In the genomic region with DNA sequence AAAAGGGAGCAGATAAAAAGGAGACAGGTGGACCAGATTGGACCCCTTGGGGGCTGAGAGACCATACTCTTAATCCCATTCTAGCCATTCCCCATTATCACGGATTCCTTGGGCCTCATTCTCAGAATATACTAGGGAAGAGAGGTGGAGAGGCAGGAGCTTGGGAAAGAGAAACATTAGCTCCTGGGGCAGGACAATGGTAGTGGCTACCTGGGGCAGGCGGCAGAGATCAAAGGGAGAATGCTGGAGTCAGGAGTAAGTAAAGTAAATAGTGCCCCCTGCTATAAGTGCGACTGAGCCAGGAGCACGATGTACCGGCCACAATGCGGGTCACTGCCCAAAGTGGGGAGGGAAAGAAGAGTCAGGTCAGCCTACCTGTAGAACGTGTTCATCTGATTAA, we compare ENCODE assay signal across 27 cellular contexts. TPM values are rescaled to one million over a fixed set of nuclear protein-coding genes. Genes with fewer than 3 reads are reported as not detected.
"Had no signal": no experiment of that assay in that cellular context is flagged by ENCODE, and none has a peak within 500 bp of the region (broad histone marks: within the 10 kb centered on the region; RNA-seq: fewer than 3 reads in every experiment).

No MANE protein-coding gene starts in this region.

- H3K9me3 ChIP-seq: left ventricle myocardium inferior, testis, vagina had no signal

- H3K27me3 ChIP-seq: foreskin keratinocyte, testis, vagina had no signal

- H3K9me3 Mint-ChIP-seq: activated CD4-positive, alpha-beta T cell treated with anti-CD3 and anti-CD28 coated beads, Interleukin-2, amount 10 ng/mL, durations not matched to agents 7 days and 5 days; activated CD8-positive, alpha-beta T cell treated with anti-CD3 and anti-CD28 coated beads for 36 hours; activated naive CD4-positive, alpha-beta T cell treated with anti-CD3 and anti-CD28 coated beads, Interleukin-2, amount 10 ng/mL, durations not matched to agents 7 days and 5 days; activated naive CD8-positive, alpha-beta T cell treated with anti-CD3 and anti-CD28 coated beads, Interleukin-2, amount 50 U/mL, for 24 hours; dendritic cell treated with granulocyte-macrophage colony-stimulating factor and Interleukin-4, amounts not matched to agents 40 ng/mL and 50 ng/mL, for 4 days; mesothelial cell of epicardium; stimulated activated naive B cell treated with anti-CD40 and anti-IgM and Interleukin-4, amounts not matched to agents 10 μg/mL and 1 μg/mL and 100 μg/mL, for 72 hours; type B pancreatic cell had no signal

- H3K4me3 ChIP-seq: left ventricle myocardium inferior, smooth muscle cell, testis, vagina had no signal

- ATAC-seq: activated CD8-positive, alpha-beta memory T cell treated with anti-CD3 and anti-CD28 coated beads, Interleukin-2, amount 10 ng/mL, durations not matched to agents 7 days and 5 days; activated CD8-positive, alpha-beta T cell treated with anti-CD3 and anti-CD28 coated beads for 36 hours; activated naive CD8-positive, alpha-beta T cell treated with anti-CD3 and anti-CD28 coated beads, Interleukin-2, amount 50 U/mL, for 24 hours; foreskin keratinocyte; sciatic nerve; stimulated activated naive B cell treated with anti-CD40 and anti-IgM and Interleukin-4, amounts not matched to agents 10 μg/mL and 1 μg/mL and 100 μg/mL, for 72 hours had no signal

- H3K27ac ChIP-seq: foreskin keratinocyte, left ventricle myocardium inferior, testis, vagina, WERI-Rb-1 had no signal

- H3K36me3 Mint-ChIP-seq: mesothelial cell of epicardium had no signal

- H3K4me3 Mint-ChIP-seq: activated CD4-positive, alpha-beta T cell treated with anti-CD3 and anti-CD28 coated beads, Interleukin-2, amount 10 ng/mL, durations not matched to agents 7 days and 5 days; activated CD8-positive, alpha-beta memory T cell treated with anti-CD3 and anti-CD28 coated beads, Interleukin-2, amount 10 ng/mL, durations not matched to agents 7 days and 5 days; activated CD8-positive, alpha-beta T cell treated with anti-CD3 and anti-CD28 coated beads for 36 hours; activated naive CD4-positive, alpha-beta T cell treated with anti-CD3 and anti-CD28 coated beads, Interleukin-2, amount 10 ng/mL, durations not matched to agents 7 days and 5 days; activated naive CD8-positive, alpha-beta T cell treated with anti-CD3 and anti-CD28 coated beads, Interleukin-2, amount 50 U/mL, for 24 hours; dendritic cell treated with granulocyte-macrophage colony-stimulating factor and Interleukin-4, amounts not matched to agents 40 ng/mL and 50 ng/mL, for 4 days; mesothelial cell of epicardium; stimulated activated naive B cell treated with anti-CD40 and anti-IgM and Interleukin-4, amounts not matched to agents 10 μg/mL and 1 μg/mL and 100 μg/mL, for 72 hours; type B pancreatic cell had no signal

- DNase-seq: activated CD4-positive, alpha-beta T cell treated with anti-CD3 and anti-CD28 coated beads, Interleukin-2, amount 10 ng/mL, durations not matched to agents 7 days and 5 days; activated CD4-positive, CD25-positive, alpha-beta regulatory T cell treated with anti-CD3 and anti-CD28 coated beads, Interleukin-2, amount 50 U/mL, for 72 hours; activated CD8-positive, alpha-beta memory T cell treated with anti-CD3 and anti-CD28 coated beads, Interleukin-2, amount 10 ng/mL, durations not matched to agents 7 days and 5 days; activated CD8-positive, alpha-beta T cell treated with anti-CD3 and anti-CD28 coated beads for 36 hours; activated effector memory CD4-positive, alpha-beta T cell treated with anti-CD3 and anti-CD28 coated beads, Interleukin-2, amount 50 U/mL, for 16 hours; activated naive CD4-positive, alpha-beta T cell treated with anti-CD3 and anti-CD28 coated beads, Interleukin-2, amount 10 ng/mL, durations not matched to agents 7 days and 5 days; activated naive CD8-positive, alpha-beta T cell treated with anti-CD3 and anti-CD28 coated beads, Interleukin-2, amount 50 U/mL, for 24 hours; activated T-cell treated with anti-CD3 and anti-CD28 coated beads for 4 hours; effector CD8-positive, alpha-beta T cell; foreskin keratinocyte; kidney glomerular epithelial cell; left ventricle myocardium inferior; posterior cingulate gyrus; stimulated activated CD4-positive, alpha-beta T cell treated with anti-CD3 and anti-CD28 coated beads, Interleukin-2, amount 100 ng/mL, for 48 hours; stimulated activated CD8-positive, alpha-beta memory T cell treated with anti-CD3 and anti-CD28 coated beads, Interleukin-4, amount 100 ng/mL, for 48 hours; stimulated activated naive B cell treated with anti-CD40 and anti-IgM and Interleukin-4, amounts not matched to agents 10 μg/mL and 1 μg/mL and 100 μg/mL, for 72 hours; testis; WERI-Rb-1 had no signal

- H3K4me1 ChIP-seq: foreskin keratinocyte, testis had no signal

- H3K27me3 Mint-ChIP-seq: activated CD4-positive, alpha-beta T cell treated with anti-CD3 and anti-CD28 coated beads, Interleukin-2, amount 10 ng/mL, durations not matched to agents 7 days and 5 days; activated CD8-positive, alpha-beta memory T cell treated with anti-CD3 and anti-CD28 coated beads, Interleukin-2, amount 10 ng/mL, durations not matched to agents 7 days and 5 days; activated CD8-positive, alpha-beta T cell treated with anti-CD3 and anti-CD28 coated beads for 36 hours; activated naive CD4-positive, alpha-beta T cell treated with anti-CD3 and anti-CD28 coated beads, Interleukin-2, amount 10 ng/mL, durations not matched to agents 7 days and 5 days; activated naive CD8-positive, alpha-beta T cell treated with anti-CD3 and anti-CD28 coated beads, Interleukin-2, amount 50 U/mL, for 24 hours; dendritic cell treated with granulocyte-macrophage colony-stimulating factor and Interleukin-4, amounts not matched to agents 40 ng/mL and 50 ng/mL, for 4 days; stimulated activated naive B cell treated with anti-CD40 and anti-IgM and Interleukin-4, amounts not matched to agents 10 μg/mL and 1 μg/mL and 100 μg/mL, for 72 hours had no signal

- H3K4me1 Mint-ChIP-seq: activated naive CD8-positive, alpha-beta T cell treated with anti-CD3 and anti-CD28 coated beads, Interleukin-2, amount 50 U/mL, for 24 hours; mesothelial cell of epicardium had no signal

- H3K27ac Mint-ChIP-seq: activated CD4-positive, alpha-beta T cell treated with anti-CD3 and anti-CD28 coated beads, Interleukin-2, amount 10 ng/mL, durations not matched to agents 7 days and 5 days; activated CD8-positive, alpha-beta memory T cell treated with anti-CD3 and anti-CD28 coated beads, Interleukin-2, amount 10 ng/mL, durations not matched to agents 7 days and 5 days; activated CD8-positive, alpha-beta T cell treated with anti-CD3 and anti-CD28 coated beads for 36 hours; activated naive CD4-positive, alpha-beta T cell treated with anti-CD3 and anti-CD28 coated beads, Interleukin-2, amount 10 ng/mL, durations not matched to agents 7 days and 5 days; activated naive CD8-positive, alpha-beta T cell treated with anti-CD3 and anti-CD28 coated beads, Interleukin-2, amount 50 U/mL, for 24 hours; dendritic cell treated with granulocyte-macrophage colony-stimulating factor and Interleukin-4, amounts not matched to agents 40 ng/mL and 50 ng/mL, for 4 days; mesothelial cell of epicardium; stimulated activated naive B cell treated with anti-CD40 and anti-IgM and Interleukin-4, amounts not matched to agents 10 μg/mL and 1 μg/mL and 100 μg/mL, for 72 hours; type B pancreatic cell had no signal

RNA-seq across cellular contexts. Expression of gene IHH, which starts 20.4 kb away (rescaled TPM):
- total RNA-seq: activated CD4-positive, alpha-beta T cell treated with anti-CD3 and anti-CD28 coated beads, Interleukin-2, amount 10 ng/mL, durations not matched to agents 7 days and 5 days; activated CD8-positive, alpha-beta memory T cell treated with anti-CD3 and anti-CD28 coated beads, Interleukin-2, amount 10 ng/mL, durations not matched to agents 7 days and 5 days; activated CD8-positive, alpha-beta T cell treated with anti-CD3 and anti-CD28 coated beads for 36 hours; cerebellum; foreskin keratinocyte; left ventricle myocardium inferior; lung microvascular endothelial cell; vagina had no signal
- polyA plus RNA-seq: neural cell, smooth muscle cell had no signal

RNA-seq across cellular contexts. Expression of gene CFAP65, which starts 39.8 kb away (rescaled TPM):
- total RNA-seq: activated CD4-positive, alpha-beta T cell treated with anti-CD3 and anti-CD28 coated beads, Interleukin-2, amount 10 ng/mL, durations not matched to agents 7 days and 5 days; activated CD8-positive, alpha-beta memory T cell treated with anti-CD3 and anti-CD28 coated beads, Interleukin-2, amount 10 ng/mL, durations not matched to agents 7 days and 5 days; activated CD8-positive, alpha-beta T cell treated with anti-CD3 and anti-CD28 coated beads for 36 hours; foreskin keratinocyte; left ventricle myocardium inferior; lung microvascular endothelial cell; mesothelial cell of epicardium; smooth muscle cell; vagina had no signal
- polyA plus RNA-seq: foreskin keratinocyte, smooth muscle cell had no signal
